In genomic region chr5:141223112-141223783, GRCh38 we compare ENCODE assay signal across 8 cellular contexts. TPM values are rescaled to one million over a fixed set of nuclear protein-coding genes. Genes with fewer than 3 reads are reported as not detected.
A peak's percentile ranks its signal among the peaks of the same experiment; 100 is the strongest.
DNase-seq lines count a peak whose midpoint lies in the region; TF ChIP-seq lines count a peak whose summit lies in the region.

Gene PCDHB14, plus strand, starts transcription at chr5:141223343. Its CDS starts 163 bp downstream, at chr5:141223506.

- H3K9me2 ChIP-seq in MM.1S (replicated peaks; ENCODE audit: insufficient read depth, low read length) = no peaks in the 10 kb centered on the region

- H3K4me2 ChIP-seq in MM.1S (ENCODE audit: low read depth, low read length) = peak within 1 kb of the TSS; percentile 90

- 22 to 34% (median 29%) methylated on average over 15 of the region's 15 CpGs for WGBS in spleen, 5 donors

- H3K4me1 Mint-ChIP-seq in T-helper 2 cell treated with Interferon-gamma antibody and Interleukin-4, amounts not matched to agents 5 μg/mL and 100 μg/mL, for 36 hours (ENCODE audit: low read depth) = no peaks in the 10 kb centered on the region

- H3K4me1 ChIP-seq in MM.1S (ENCODE audit: low read length) (no peaks in the 10 kb centered on the region), spleen (peaks cover 0 to 5% (median 0%) of the 10 kb centered on the region in 6 donors)

- H3K4me3 ChIP-seq in MM.1S (ENCODE audit: low read length) (peak within 1 kb of the TSS; percentile 65), spleen (peak within 1 kb of the TSS in 1 of 8 donors; percentile 21)

- DNase-seq in EH (ENCODE audit: low read depth) (peak; percentile 50), MM.1S (peak; percentile 75), kidney tubule cell (ENCODE audit: low spot score) (peak; percentile 34), spleen (no peak), GM19240 (ENCODE audit: insufficient read length, low spot score) (no peak), NK-92 (lab: John Stamatoyannopoulos, UW; ENCODE audit: unreplicated experiment) (no peak)
- DNase-seq in T-helper 2 cell treated with Interferon-gamma antibody and Interleukin-4, amounts not matched to agents 5 μg/mL and 100 μg/mL, for 36 hours (ENCODE audit: low spot score) = no peak

- H3K9ac ChIP-seq in MM.1S (ENCODE audit: low read length) = peak within 1 kb of the TSS; percentile 34; the same call in 1 of the 2 replicates

- no peaks in the 10 kb centered on the region for H3K36me3 Mint-ChIP-seq in T-helper 2 cell treated with Interferon-gamma antibody and Interleukin-4, amounts not matched to agents 5 μg/mL and 100 μg/mL, for 36 hours (ENCODE audit: low read depth)

- TF ChIP-seq POLR2A in spleen (IDR thresholded peaks at IDR 0.05) = no peak

- no peak within 1 kb of the TSS for H3K4me3 Mint-ChIP-seq in T-helper 2 cell treated with Interferon-gamma antibody and Interleukin-4, amounts not matched to agents 5 μg/mL and 100 μg/mL, for 36 hours

- no peaks in the 10 kb centered on the region for H3K79me2 ChIP-seq in MM.1S (ENCODE audit: low read length)

- peaks cover 31% of the 10 kb centered on the region for H3K9me3 Mint-ChIP-seq in T-helper 2 cell treated with Interferon-gamma antibody and Interleukin-4, amounts not matched to agents 5 μg/mL and 100 μg/mL, for 36 hours

- no peak within 1 kb of the TSS for H3K27ac ChIP-seq in MM.1S (ENCODE audit: low read length)
- peak within 1 kb of the TSS; percentile 40; the same call in 1 of the 2 replicates for H3K27ac ChIP-seq in VCaP
- H3K27ac ChIP-seq in spleen = no peak within 1 kb of the TSS

- TF ChIP-seq CTCF in MM.1S (IDR thresholded peaks at IDR 0.05; ENCODE audit: low read length) = peak; percentile 61
- peak; percentile 76 for TF ChIP-seq CTCF in VCaP (conservative IDR thresholded peaks at IDR 0.05)
- TF ChIP-seq CTCF in spleen (IDR thresholded peaks at IDR 0.05 in 8 of 11, conservative IDR thresholded peaks at IDR 0.05 in 3 of 11) = peak in 1 of 11 experiments; percentile 11

- no peak within 1 kb of the TSS for H3K27ac Mint-ChIP-seq in T-helper 2 cell treated with Interferon-gamma antibody and Interleukin-4, amounts not matched to agents 5 μg/mL and 100 μg/mL, for 36 hours

- peak within 1 kb of the TSS; percentile 94 for H2AFZ ChIP-seq in MM.1S (ENCODE audit: low read length)

- H3K27me3 Mint-ChIP-seq in T-helper 2 cell treated with Interferon-gamma antibody and Interleukin-4, amounts not matched to agents 5 μg/mL and 100 μg/mL, for 36 hours (ENCODE audit: low read depth) = no peaks in the 10 kb centered on the region

- no peaks in the 10 kb centered on the region for H3K9me3 ChIP-seq in MM.1S (replicated peaks; ENCODE audit: insufficient read depth, low read length)
- peaks cover 4 to 98% (median 91%) of the 10 kb centered on the region in 8 donors for H3K9me3 ChIP-seq in spleen

- no peaks in the 10 kb centered on the region for H3F3A ChIP-seq in MM.1S (ENCODE audit: insufficient read depth, low read length)

- intact Hi-C loops in spleen (cut with DNase I; ENCODE audit: low total_unique reads) = no loop called here

- H4K20me1 ChIP-seq in MM.1S (ENCODE audit: insufficient read depth, low read length) = no peaks in the 10 kb centered on the region

- H3K27me3 ChIP-seq in MM.1S (replicated peaks; ENCODE audit: insufficient read depth, low read length) (no peaks in the 10 kb centered on the region), spleen (replicated peaks in 1 of 7) (peaks cover 0 to 61% (median 0%) of the 10 kb centered on the region in 7 donors)

- H3K36me3 ChIP-seq in MM.1S (replicated peaks; ENCODE audit: insufficient read depth, low read length) (no peaks in the 10 kb centered on the region), spleen (peaks cover 0 to 7% (median 0%) of the 10 kb centered on the region in 6 donors)

RNA-seq across cellular contexts. Expression of gene PCDHB14, which starts in this region (rescaled TPM):
- total RNA-seq in spleen = 1 to 10 TPM; 1.6 to 5.9 (median 2.8) TPM
- under 1 TPM; 0.27 to 0.93 (median 0.30) TPM for polyA plus RNA-seq in spleen

Comparison
In these comparisons a context has a peak if more than half of its experiments do, and no peak if none do; other contexts are left out.
1. DNase-seq: peak in EH (single experiment), MM.1S (single experiment) and kidney tubule cell (single experiment); none in spleen (single experiment), GM19240 (single experiment), NK-92 (single experiment) and T-helper 2 cell treated with Interferon-gamma antibody and Interleukin-4, amounts not matched to agents 5 μg/mL and 100 μg/mL, for 36 hours (single experiment).